9 cellular contexts compared by ENCODE assay signal in genomic region chr17:39209317-39210092, GRCh38. TPM values are rescaled to one million over a fixed set of nuclear protein-coding genes. Genes with fewer than 3 reads are reported as not detected.
A peak's percentile ranks its signal among the peaks of the same experiment; 100 is the strongest.
DNase-seq lines count a peak whose midpoint lies in the region; ATAC-seq and TF ChIP-seq lines count a peak whose summit lies in the region.
"Had no signal": no experiment of that assay in that cellular context is flagged by ENCODE, and none has a peak within 500 bp of the region (broad histone marks: within the 10 kb centered on the region; RNA-seq: fewer than 3 reads in every experiment).

No MANE protein-coding gene starts in this region.

- intact Hi-C loops in left ventricle myocardium superior (cut with micrococcal nuclease) (no loop called here), uterus (cut with DNase I; ENCODE audit: low total_unique reads) (no loop called here)

- peaks cover 5% of the 10 kb centered on the region for H3K36me3 ChIP-seq in SJCRH30
- H3K36me3 ChIP-seq in rectal smooth muscle tissue (ENCODE audit: control insufficient read depth, insufficient read depth, low read length): peaks cover 5% of the 10 kb centered on the region
- H3K36me3 ChIP-seq in uterus: no peaks in the 10 kb centered on the region

- H3K9me3 ChIP-seq in SJCRH30 (replicated peaks) (no peaks in the 10 kb centered on the region), uterus (no peaks in the 10 kb centered on the region)

- peak overlapping the region; percentile 63 for H3K27ac Mint-ChIP-seq in activated naive CD8-positive, alpha-beta T cell treated with anti-CD3 and anti-CD28 coated beads, Interleukin-2, amount 10 ng/mL, durations not matched to agents 7 days and 5 days

- TF ChIP-seq CTCF in uterus (IDR thresholded peaks at IDR 0.05): peak in 1 of 4 experiments; percentile 3

- H3K4me1 Mint-ChIP-seq in activated naive CD8-positive, alpha-beta T cell treated with anti-CD3 and anti-CD28 coated beads, Interleukin-2, amount 10 ng/mL, durations not matched to agents 7 days and 5 days: peaks cover 10% of the 10 kb centered on the region

- TF ChIP-seq POLR2A in uterus (IDR thresholded peaks at IDR 0.05): peak; percentile 22 to 41

- peak; percentile 71 for ATAC-seq in activated naive CD8-positive, alpha-beta T cell treated with anti-CD3 and anti-CD28 coated beads, Interleukin-2, amount 10 ng/mL, durations not matched to agents 7 days and 5 days (ENCODE audit: low read depth)
- ATAC-seq in left ventricle myocardium superior: peak; percentile 84

- peaks cover 3% of the 10 kb centered on the region; the same call in 1 of the 2 replicates for H3K27me3 ChIP-seq in SJCRH30
- H3K27me3 ChIP-seq in rectal smooth muscle tissue (ENCODE audit: control insufficient read depth, insufficient read depth, low read length): no peaks in the 10 kb centered on the region
- no peaks in the 10 kb centered on the region for H3K27me3 ChIP-seq in uterus

- H3K9me3 Mint-ChIP-seq in activated naive CD8-positive, alpha-beta T cell treated with anti-CD3 and anti-CD28 coated beads, Interleukin-2, amount 10 ng/mL, durations not matched to agents 7 days and 5 days: no peaks in the 10 kb centered on the region

- peak overlapping the region; percentile 52 for H3K4me3 Mint-ChIP-seq in activated naive CD8-positive, alpha-beta T cell treated with anti-CD3 and anti-CD28 coated beads, Interleukin-2, amount 10 ng/mL, durations not matched to agents 7 days and 5 days

- H3K4me3 ChIP-seq in SJCRH30: peak overlapping the region; percentile 37
- peak overlapping the region; percentile 54 for H3K4me3 ChIP-seq in rectal smooth muscle tissue (ENCODE audit: low read length)
- H3K4me3 ChIP-seq in uterus: peak overlapping the region; percentile 28 to 34

- H3K4me1 ChIP-seq in SJCRH30 (peaks cover 16% of the 10 kb centered on the region), rectal smooth muscle tissue (ENCODE audit: control insufficient read depth, insufficient read depth, low read length) (peaks cover 6% of the 10 kb centered on the region), uterus (no peaks in the 10 kb centered on the region)

- no peak overlapping the region for H3K27ac ChIP-seq in SJCRH30
- no peak overlapping the region for H3K27ac ChIP-seq in rectal smooth muscle tissue (ENCODE audit: low read depth, low read length)
- peak overlapping the region; percentile 24 to 33 for H3K27ac ChIP-seq in uterus

- POLR2A ChIA-PET in activated naive CD8-positive, alpha-beta T cell treated with anti-CD3 and anti-CD28 coated beads, Interleukin-2, amount 10 ng/mL, durations not matched to agents 7 days and 5 days (lab: Charles Lee): interaction anchor here (0.6 to 2.3 kb wide), 8 partner anchors 10 to 252 kb away, joined by 3 to 14 read pairs (median 4); partner anchors contain the start of genes CDK12, MED1 and RPL19

- H3K36me3 Mint-ChIP-seq in activated naive CD8-positive, alpha-beta T cell treated with anti-CD3 and anti-CD28 coated beads, Interleukin-2, amount 10 ng/mL, durations not matched to agents 7 days and 5 days: peaks cover 5% of the 10 kb centered on the region

- H3K9ac ChIP-seq in rectal smooth muscle tissue (ENCODE audit: low read length): no peak overlapping the region

- DNase-seq in ELF-1 (ENCODE audit: low read depth, low spot score): peak; percentile 16
- DNase-seq in SJCRH30: peak; percentile 47 to 56
- DNase-seq in activated naive CD8-positive, alpha-beta T cell treated with anti-CD3 and anti-CD28 coated beads, Interleukin-2, amount 10 ng/mL, durations not matched to agents 7 days and 5 days: peak; percentile 79
- DNase-seq in left ventricle myocardium superior: peak; percentile 84
- peak; percentile 79 for DNase-seq in uterus
- DNase-seq in SK-N-DZ (ENCODE audit: low spot score): no peak
- no peak for DNase-seq in NCI-H226

- H3K27me3 Mint-ChIP-seq in activated naive CD8-positive, alpha-beta T cell treated with anti-CD3 and anti-CD28 coated beads, Interleukin-2, amount 10 ng/mL, durations not matched to agents 7 days and 5 days: peaks cover 3% of the 10 kb centered on the region

RNA-seq across cellular contexts. Expression of gene RPL19, which starts 9.4 kb away (rescaled TPM):
- total RNA-seq in SJCRH30 (2014; rRNA removed; shearing (Covaris generic)): 2,386 and 2,441 TPM in 2 replicates
- 1,000 to 10,000 TPM; 2,120 to 2,134 TPM for total RNA-seq in activated naive CD8-positive, alpha-beta T cell treated with anti-CD3 and anti-CD28 coated beads, Interleukin-2, amount 10 ng/mL, durations not matched to agents 7 days and 5 days
- total RNA-seq in left ventricle myocardium superior (992 TPM), uterus (1,000 to 10,000 TPM; 1,469 to 5,936 (median 3,528) TPM)
- polyA plus RNA-seq in SK-N-DZ (2014; cell fraction: cytosol; rRNA removed): 4,397 and 4,496 TPM in 2 replicates
- polyA plus RNA-seq in SK-N-DZ (2014; cell fraction: nucleus; rRNA removed): 2,609 and 3,563 TPM in 2 replicates

RNA-seq across cellular contexts. Expression of gene CACNB1, which starts 12.0 kb away (rescaled TPM):
- 4.6 and 8.3 TPM in 2 replicates for total RNA-seq in SJCRH30 (2014; rRNA removed; shearing (Covaris generic))
- total RNA-seq in activated naive CD8-positive, alpha-beta T cell treated with anti-CD3 and anti-CD28 coated beads, Interleukin-2, amount 10 ng/mL, durations not matched to agents 7 days and 5 days: 10 to 100 TPM; 25.9 to 27.2 TPM
- 5.7 TPM for total RNA-seq in left ventricle myocardium superior
- total RNA-seq in uterus: 10 to 100 TPM in 2 of 4 donors, 1 to 10 TPM in 2; 5.6 to 23.3 (median 8.4) TPM
- polyA plus RNA-seq in SK-N-DZ (2014; cell fraction: cytosol; rRNA removed): 5.6 and 6.7 TPM in 2 replicates
- 21.1 and 23.7 TPM in 2 replicates for polyA plus RNA-seq in SK-N-DZ (2014; cell fraction: nucleus; rRNA removed)

RNA-seq across cellular contexts. Expression of gene STAC2, which starts 16.2 kb away (rescaled TPM):
- total RNA-seq in SJCRH30 (2014; rRNA removed; shearing (Covaris generic)): not detected in 2 replicates
- total RNA-seq in activated naive CD8-positive, alpha-beta T cell treated with anti-CD3 and anti-CD28 coated beads, Interleukin-2, amount 10 ng/mL, durations not matched to agents 7 days and 5 days: not detected
- total RNA-seq in left ventricle myocardium superior: 0.62 TPM
- 10 to 100 TPM in 1 of 4 donors, 1 to 10 TPM in 2, under 1 TPM in 1; 0.59 to 14.4 (median 1.1) TPM for total RNA-seq in uterus
- polyA plus RNA-seq in SK-N-DZ (2014; cell fraction: cytosol; rRNA removed): 0.38 and 0.89 TPM in 2 replicates
- 1.4 and 2.1 TPM in 2 replicates for polyA plus RNA-seq in SK-N-DZ (2014; cell fraction: nucleus; rRNA removed)
- total RNA-seq: HT1080 had no signal

RNA-seq across cellular contexts. Expression of gene ARL5C, which starts 43.5 kb away (rescaled TPM):
- not detected in 2 replicates for total RNA-seq in SJCRH30 (2014; rRNA removed; shearing (Covaris generic))
- total RNA-seq in activated naive CD8-positive, alpha-beta T cell treated with anti-CD3 and anti-CD28 coated beads, Interleukin-2, amount 10 ng/mL, durations not matched to agents 7 days and 5 days: under 1 TPM in 1 of 2 experiments, not detected in 1; 0.11 TPM
- total RNA-seq in left ventricle myocardium superior: not detected
- total RNA-seq in uterus: not detected
- polyA plus RNA-seq in SK-N-DZ (2014; cell fraction: cytosol; rRNA removed): not detected in 2 replicates
- not detected in 2 replicates for polyA plus RNA-seq in SK-N-DZ (2014; cell fraction: nucleus; rRNA removed)
- total RNA-seq: HT1080 had no signal

RNA-seq across cellular contexts. Expression of gene PLXDC1, which starts 58.1 kb away (rescaled TPM):
- total RNA-seq in SJCRH30 (2014; rRNA removed; shearing (Covaris generic)): 0.06 TPM in 1 of 2 replicates, not detected in the other
- total RNA-seq in activated naive CD8-positive, alpha-beta T cell treated with anti-CD3 and anti-CD28 coated beads, Interleukin-2, amount 10 ng/mL, durations not matched to agents 7 days and 5 days: 10 to 100 TPM in 1 of 2 experiments, 1 to 10 TPM in 1; 9.6 to 17.9 TPM
- 15.8 TPM for total RNA-seq in left ventricle myocardium superior
- 10 to 100 TPM in 3 of 4 donors, 1 to 10 TPM in 1; 3.3 to 45.1 (median 21.5) TPM for total RNA-seq in uterus
- not detected in 2 replicates for polyA plus RNA-seq in SK-N-DZ (2014; cell fraction: cytosol; rRNA removed)
- 0.85 TPM in 1 of 2 replicates, not detected in the other for polyA plus RNA-seq in SK-N-DZ (2014; cell fraction: nucleus; rRNA removed)

Comparison
In these comparisons a context has a peak if more than half of its experiments do, and no peak if none do; other contexts are left out.
1. DNase-seq: peak in ELF-1 (single experiment), SJCRH30 (2 of 2), activated naive CD8-positive, alpha-beta T cell treated with anti-CD3 and anti-CD28 coated beads, Interleukin-2, amount 10 ng/mL, durations not matched to agents 7 days and 5 days (single experiment), left ventricle myocardium superior (single experiment) and uterus (2 of 2); none in SK-N-DZ (single experiment) and NCI-H226 (single experiment).
2. H3K27ac ChIP-seq: peak in uterus (2 of 2); none in SJCRH30 (single experiment) and rectal smooth muscle tissue (single experiment).
3. Peak in every context shown above with its lines, with median percentiles within 50 percentile points of each other: H3K4me3 ChIP-seq.